ENCODE assay signal across 1 cellular context in the genomic region with DNA sequence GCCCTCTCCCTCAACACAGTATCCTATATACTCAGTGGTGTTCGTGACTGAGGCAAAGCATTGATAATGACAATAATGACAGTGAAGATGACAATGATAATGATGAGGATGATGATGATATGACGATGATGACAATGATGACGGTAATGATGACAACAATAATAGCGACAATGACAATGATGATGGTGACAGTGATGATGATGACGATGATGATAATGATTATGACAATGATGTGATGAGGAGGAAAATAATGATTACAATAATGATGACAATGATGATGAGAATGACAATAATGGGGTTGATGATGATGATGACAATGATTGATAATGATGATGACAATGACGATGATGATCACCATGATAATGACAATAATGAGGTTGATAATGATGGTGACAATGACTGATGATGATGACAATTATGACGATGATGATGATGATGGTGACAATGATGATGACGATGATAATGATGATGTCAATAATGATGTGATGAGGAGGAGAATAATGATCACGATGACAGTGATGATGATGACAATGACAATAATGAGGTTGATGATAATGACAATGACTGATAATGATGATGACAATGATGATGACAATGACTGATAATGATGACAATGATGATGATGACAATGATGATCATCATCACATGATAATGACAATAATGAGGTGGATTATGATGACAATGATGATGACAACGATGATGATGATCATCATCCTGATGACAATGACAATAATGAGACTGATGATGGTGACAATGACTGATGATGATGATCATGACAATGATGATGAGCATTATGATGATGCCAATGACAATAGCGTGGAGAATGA.
TF ChIP-seq lines count a peak whose summit lies in the region.

No MANE protein-coding gene starts in this region.

TF ChIP-seq in HEK293, 187 proteins besides CTCF, POLR2A, EP300 and RAD21 (continued from another document and continues in another):
- TF ChIP-seq, protein P1, sequence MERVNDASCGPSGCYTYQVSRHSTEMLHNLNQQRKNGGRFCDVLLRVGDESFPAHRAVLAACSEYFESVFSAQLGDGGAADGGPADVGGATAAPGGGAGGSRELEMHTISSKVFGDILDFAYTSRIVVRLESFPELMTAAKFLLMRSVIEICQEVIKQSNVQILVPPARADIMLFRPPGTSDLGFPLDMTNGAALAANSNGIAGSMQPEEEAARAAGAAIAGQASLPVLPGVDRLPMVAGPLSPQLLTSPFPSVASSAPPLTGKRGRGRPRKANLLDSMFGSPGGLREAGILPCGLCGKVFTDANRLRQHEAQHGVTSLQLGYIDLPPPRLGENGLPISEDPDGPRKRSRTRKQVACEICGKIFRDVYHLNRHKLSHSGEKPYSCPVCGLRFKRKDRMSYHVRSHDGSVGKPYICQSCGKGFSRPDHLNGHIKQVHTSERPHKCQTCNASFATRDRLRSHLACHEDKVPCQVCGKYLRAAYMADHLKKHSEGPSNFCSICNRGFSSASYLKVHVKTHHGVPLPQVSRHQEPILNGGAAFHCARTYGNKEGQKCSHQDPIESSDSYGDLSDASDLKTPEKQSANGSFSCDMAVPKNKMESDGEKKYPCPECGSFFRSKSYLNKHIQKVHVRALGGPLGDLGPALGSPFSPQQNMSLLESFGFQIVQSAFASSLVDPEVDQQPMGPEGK (tag by site-specific recombination; IDR thresholded peaks at IDR 0.05): no peak
- no peak for TF ChIP-seq GLIS1 (tag by site-specific recombination; IDR thresholded peaks at IDR 0.05)
- no peak for TF ChIP-seq ZNF302 (tag by site-specific recombination; IDR thresholded peaks at IDR 0.05; ENCODE audit: low read depth)
- TF ChIP-seq, protein P2, sequence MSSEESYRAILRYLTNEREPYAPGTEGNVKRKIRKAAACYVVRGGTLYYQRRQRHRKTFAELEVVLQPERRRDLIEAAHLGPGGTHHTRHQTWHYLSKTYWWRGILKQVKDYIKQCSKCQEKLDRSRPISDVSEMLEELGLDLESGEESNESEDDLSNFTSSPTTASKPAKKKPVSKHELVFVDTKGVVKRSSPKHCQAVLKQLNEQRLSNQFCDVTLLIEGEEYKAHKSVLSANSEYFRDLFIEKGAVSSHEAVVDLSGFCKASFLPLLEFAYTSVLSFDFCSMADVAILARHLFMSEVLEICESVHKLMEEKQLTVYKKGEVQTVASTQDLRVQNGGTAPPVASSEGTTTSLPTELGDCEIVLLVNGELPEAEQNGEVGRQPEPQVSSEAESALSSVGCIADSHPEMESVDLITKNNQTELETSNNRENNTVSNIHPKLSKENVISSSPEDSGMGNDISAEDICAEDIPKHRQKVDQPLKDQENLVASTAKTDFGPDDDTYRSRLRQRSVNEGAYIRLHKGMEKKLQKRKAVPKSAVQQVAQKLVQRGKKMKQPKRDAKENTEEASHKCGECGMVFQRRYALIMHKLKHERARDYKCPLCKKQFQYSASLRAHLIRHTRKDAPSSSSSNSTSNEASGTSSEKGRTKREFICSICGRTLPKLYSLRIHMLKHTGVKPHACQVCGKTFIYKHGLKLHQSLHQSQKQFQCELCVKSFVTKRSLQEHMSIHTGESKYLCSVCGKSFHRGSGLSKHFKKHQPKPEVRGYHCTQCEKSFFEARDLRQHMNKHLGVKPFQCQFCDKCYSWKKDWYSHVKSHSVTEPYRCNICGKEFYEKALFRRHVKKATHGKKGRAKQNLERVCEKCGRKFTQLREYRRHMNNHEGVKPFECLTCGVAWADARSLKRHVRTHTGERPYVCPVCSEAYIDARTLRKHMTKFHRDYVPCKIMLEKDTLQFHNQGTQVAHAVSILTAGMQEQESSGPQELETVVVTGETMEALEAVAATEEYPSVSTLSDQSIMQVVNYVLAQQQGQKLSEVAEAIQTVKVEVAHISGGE (tag by site-specific recombination; conservative IDR thresholded peaks at IDR 0.05; ENCODE audit: low read depth): no peak
- TF ChIP-seq ZNF248 (tag by site-specific recombination; IDR thresholded peaks at IDR 0.05): 0 out of 2 replicates have a peak, but pooled peaks have one; percentile 7
- no peak for TF ChIP-seq KLF1 (tag by site-specific recombination; IDR thresholded peaks at IDR 0.05)
- TF ChIP-seq ZNF169 (tag by site-specific recombination; IDR thresholded peaks at IDR 0.05): peak; percentile 82
- TF ChIP-seq SETDB1 (IDR thresholded peaks at IDR 0.05; ENCODE audit: insufficient read length, low read length): no peak
- TF ChIP-seq, protein P3, sequence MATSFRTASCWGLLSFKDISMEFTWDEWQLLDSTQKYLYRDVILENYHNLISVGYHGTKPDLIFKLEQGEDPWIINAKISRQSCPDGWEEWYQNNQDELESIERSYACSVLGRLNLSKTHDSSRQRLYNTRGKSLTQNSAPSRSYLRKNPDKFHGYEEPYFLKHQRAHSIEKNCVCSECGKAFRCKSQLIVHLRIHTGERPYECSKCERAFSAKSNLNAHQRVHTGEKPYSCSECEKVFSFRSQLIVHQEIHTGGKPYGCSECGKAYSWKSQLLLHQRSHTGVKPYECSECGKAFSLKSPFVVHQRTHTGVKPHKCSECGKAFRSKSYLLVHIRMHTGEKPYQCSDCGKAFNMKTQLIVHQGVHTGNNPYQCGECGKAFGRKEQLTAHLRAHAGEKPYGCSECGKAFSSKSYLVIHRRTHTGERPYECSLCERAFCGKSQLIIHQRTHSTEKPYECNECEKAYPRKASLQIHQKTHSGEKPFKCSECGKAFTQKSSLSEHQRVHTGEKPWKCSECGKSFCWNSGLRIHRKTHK (tag by site-specific recombination; IDR thresholded peaks at IDR 0.05): peak; percentile 94
- TF ChIP-seq, protein P4, sequence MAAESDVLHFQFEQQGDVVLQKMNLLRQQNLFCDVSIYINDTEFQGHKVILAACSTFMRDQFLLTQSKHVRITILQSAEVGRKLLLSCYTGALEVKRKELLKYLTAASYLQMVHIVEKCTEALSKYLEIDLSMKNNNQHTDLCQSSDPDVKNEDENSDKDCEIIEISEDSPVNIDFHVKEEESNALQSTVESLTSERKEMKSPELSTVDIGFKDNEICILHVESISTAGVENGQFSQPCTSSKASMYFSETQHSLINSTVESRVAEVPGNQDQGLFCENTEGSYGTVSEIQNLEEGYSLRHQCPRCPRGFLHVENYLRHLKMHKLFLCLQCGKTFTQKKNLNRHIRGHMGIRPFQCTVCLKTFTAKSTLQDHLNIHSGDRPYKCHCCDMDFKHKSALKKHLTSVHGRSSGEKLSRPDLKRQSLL (tag by site-specific recombination; IDR thresholded peaks at IDR 0.05): no peak
- peak; percentile 74 for TF ChIP-seq ZBTB21 (tag by site-specific recombination; IDR thresholded peaks at IDR 0.05)
- TF ChIP-seq ZNF174 (tag by site-specific recombination; IDR thresholded peaks at IDR 0.05): no peak
- no peak for TF ChIP-seq ZNF660 (tag by site-specific recombination; IDR thresholded peaks at IDR 0.05)
- TF ChIP-seq, protein P5, sequence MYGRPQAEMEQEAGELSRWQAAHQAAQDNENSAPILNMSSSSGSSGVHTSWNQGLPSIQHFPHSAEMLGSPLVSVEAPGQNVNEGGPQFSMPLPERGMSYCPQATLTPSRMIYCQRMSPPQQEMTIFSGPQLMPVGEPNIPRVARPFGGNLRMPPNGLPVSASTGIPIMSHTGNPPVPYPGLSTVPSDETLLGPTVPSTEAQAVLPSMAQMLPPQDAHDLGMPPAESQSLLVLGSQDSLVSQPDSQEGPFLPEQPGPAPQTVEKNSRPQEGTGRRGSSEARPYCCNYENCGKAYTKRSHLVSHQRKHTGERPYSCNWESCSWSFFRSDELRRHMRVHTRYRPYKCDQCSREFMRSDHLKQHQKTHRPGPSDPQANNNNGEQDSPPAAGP (tag by site-specific recombination; IDR thresholded peaks at IDR 0.05): no peak
- TF ChIP-seq, protein P6, sequence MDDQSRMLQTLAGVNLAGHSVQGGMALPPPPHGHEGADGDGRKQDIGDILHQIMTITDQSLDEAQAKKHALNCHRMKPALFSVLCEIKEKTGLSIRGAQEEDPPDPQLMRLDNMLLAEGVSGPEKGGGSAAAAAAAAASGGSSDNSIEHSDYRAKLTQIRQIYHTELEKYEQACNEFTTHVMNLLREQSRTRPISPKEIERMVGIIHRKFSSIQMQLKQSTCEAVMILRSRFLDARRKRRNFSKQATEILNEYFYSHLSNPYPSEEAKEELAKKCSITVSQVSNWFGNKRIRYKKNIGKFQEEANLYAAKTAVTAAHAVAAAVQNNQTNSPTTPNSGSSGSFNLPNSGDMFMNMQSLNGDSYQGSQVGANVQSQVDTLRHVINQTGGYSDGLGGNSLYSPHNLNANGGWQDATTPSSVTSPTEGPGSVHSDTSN (CRISPR knock-in tag; IDR thresholded peaks at IDR 0.05): no peak
- no peak for TF ChIP-seq GLI4 (tag by site-specific recombination; IDR thresholded peaks at IDR 0.05)
- TF ChIP-seq ZNF600 (tag by site-specific recombination; IDR thresholded peaks at IDR 0.05): no peak
- TF ChIP-seq ZNF658 (tag by site-specific recombination; IDR thresholded peaks at IDR 0.05): peak; percentile 93; the same call in 1 of the 2 replicates
- no peak for TF ChIP-seq ZNF707 (tag by site-specific recombination; IDR thresholded peaks at IDR 0.05)
- TF ChIP-seq BCL11B (tag by site-specific recombination; IDR thresholded peaks at IDR 0.05; ENCODE audit: low read depth): no peak
- TF ChIP-seq TRIM28 (IDR thresholded peaks at IDR 0.05; ENCODE audit: borderline replicate concordance, low read length): no peak
- TF ChIP-seq ZNF785 (tag by site-specific recombination; IDR thresholded peaks at IDR 0.05): peak; percentile 16; the same call in 1 of the 2 replicates
- TF ChIP-seq ZNF114 (tag by site-specific recombination; IDR thresholded peaks at IDR 0.05): 0 out of 2 replicates have a peak, but pooled peaks have one; percentile 46
- no peak for TF ChIP-seq ZNF140 (tag by site-specific recombination; IDR thresholded peaks at IDR 0.05)
- TF ChIP-seq ZNF654 (tag by site-specific recombination; IDR thresholded peaks at IDR 0.05; ENCODE audit: low read depth): no peak
- TF ChIP-seq ZNF530 (tag by site-specific recombination; IDR thresholded peaks at IDR 0.05; ENCODE audit: low read depth): no peak
- no peak for TF ChIP-seq MZF1 (tag by site-specific recombination; IDR thresholded peaks at IDR 0.05; ENCODE audit: borderline replicate concordance)
- TF ChIP-seq, protein P7, sequence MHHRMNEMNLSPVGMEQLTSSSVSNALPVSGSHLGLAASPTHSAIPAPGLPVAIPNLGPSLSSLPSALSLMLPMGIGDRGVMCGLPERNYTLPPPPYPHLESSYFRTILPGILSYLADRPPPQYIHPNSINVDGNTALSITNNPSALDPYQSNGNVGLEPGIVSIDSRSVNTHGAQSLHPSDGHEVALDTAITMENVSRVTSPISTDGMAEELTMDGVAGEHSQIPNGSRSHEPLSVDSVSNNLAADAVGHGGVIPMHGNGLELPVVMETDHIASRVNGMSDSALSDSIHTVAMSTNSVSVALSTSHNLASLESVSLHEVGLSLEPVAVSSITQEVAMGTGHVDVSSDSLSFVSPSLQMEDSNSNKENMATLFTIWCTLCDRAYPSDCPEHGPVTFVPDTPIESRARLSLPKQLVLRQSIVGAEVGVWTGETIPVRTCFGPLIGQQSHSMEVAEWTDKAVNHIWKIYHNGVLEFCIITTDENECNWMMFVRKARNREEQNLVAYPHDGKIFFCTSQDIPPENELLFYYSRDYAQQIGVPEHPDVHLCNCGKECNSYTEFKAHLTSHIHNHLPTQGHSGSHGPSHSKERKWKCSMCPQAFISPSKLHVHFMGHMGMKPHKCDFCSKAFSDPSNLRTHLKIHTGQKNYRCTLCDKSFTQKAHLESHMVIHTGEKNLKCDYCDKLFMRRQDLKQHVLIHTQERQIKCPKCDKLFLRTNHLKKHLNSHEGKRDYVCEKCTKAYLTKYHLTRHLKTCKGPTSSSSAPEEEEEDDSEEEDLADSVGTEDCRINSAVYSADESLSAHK (tag by site-specific recombination; IDR thresholded peaks at IDR 0.05): no peak
- no peak for TF ChIP-seq ZNF837 (tag by site-specific recombination; IDR thresholded peaks at IDR 0.05)
- TF ChIP-seq ZNF311 (tag by site-specific recombination; IDR thresholded peaks at IDR 0.05; ENCODE audit: borderline replicate concordance): 0 out of 2 replicates have a peak, but pooled peaks have one; percentile 15
- TF ChIP-seq, protein P8, sequence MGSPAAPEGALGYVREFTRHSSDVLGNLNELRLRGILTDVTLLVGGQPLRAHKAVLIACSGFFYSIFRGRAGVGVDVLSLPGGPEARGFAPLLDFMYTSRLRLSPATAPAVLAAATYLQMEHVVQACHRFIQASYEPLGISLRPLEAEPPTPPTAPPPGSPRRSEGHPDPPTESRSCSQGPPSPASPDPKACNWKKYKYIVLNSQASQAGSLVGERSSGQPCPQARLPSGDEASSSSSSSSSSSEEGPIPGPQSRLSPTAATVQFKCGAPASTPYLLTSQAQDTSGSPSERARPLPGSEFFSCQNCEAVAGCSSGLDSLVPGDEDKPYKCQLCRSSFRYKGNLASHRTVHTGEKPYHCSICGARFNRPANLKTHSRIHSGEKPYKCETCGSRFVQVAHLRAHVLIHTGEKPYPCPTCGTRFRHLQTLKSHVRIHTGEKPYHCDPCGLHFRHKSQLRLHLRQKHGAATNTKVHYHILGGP (tag by site-specific recombination; IDR thresholded peaks at IDR 0.05): peak; percentile 44; the same call in 1 of the 2 replicates
- TF ChIP-seq, protein P9, sequence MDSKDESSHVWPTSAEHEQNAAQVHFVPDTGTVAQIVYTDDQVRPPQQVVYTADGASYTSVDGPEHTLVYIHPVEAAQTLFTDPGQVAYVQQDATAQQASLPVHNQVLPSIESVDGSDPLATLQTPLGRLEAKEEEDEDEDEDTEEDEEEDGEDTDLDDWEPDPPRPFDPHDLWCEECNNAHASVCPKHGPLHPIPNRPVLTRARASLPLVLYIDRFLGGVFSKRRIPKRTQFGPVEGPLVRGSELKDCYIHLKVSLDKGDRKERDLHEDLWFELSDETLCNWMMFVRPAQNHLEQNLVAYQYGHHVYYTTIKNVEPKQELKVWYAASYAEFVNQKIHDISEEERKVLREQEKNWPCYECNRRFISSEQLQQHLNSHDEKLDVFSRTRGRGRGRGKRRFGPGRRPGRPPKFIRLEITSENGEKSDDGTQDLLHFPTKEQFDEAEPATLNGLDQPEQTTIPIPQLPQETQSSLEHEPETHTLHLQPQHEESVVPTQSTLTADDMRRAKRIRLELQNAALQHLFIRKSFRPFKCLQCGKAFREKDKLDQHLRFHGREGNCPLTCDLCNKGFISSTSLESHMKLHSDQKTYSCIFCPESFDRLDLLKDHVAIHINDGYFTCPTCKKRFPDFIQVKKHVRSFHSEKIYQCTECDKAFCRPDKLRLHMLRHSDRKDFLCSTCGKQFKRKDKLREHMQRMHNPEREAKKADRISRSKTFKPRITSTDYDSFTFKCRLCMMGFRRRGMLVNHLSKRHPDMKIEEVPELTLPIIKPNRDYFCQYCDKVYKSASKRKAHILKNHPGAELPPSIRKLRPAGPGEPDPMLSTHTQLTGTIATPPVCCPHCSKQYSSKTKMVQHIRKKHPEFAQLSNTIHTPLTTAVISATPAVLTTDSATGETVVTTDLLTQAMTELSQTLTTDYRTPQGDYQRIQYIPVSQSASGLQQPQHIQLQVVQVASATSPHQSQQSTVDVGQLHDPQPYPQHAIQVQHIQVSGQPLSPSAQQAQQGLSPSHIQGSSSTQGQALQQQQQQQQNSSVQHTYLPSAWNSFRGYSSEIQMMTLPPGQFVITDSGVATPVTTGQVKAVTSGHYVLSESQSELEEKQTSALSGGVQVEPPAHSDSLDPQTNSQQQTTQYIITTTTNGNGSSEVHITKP (tag by site-specific recombination; IDR thresholded peaks at IDR 0.05): no peak
- TF ChIP-seq ZFHX2 (tag by site-specific recombination; conservative IDR thresholded peaks at IDR 0.05): no peak
- no peak for TF ChIP-seq ZSCAN23 (tag by site-specific recombination; IDR thresholded peaks at IDR 0.05)
